ENCODE assay signal across 1 cellular context in the genomic region with DNA sequence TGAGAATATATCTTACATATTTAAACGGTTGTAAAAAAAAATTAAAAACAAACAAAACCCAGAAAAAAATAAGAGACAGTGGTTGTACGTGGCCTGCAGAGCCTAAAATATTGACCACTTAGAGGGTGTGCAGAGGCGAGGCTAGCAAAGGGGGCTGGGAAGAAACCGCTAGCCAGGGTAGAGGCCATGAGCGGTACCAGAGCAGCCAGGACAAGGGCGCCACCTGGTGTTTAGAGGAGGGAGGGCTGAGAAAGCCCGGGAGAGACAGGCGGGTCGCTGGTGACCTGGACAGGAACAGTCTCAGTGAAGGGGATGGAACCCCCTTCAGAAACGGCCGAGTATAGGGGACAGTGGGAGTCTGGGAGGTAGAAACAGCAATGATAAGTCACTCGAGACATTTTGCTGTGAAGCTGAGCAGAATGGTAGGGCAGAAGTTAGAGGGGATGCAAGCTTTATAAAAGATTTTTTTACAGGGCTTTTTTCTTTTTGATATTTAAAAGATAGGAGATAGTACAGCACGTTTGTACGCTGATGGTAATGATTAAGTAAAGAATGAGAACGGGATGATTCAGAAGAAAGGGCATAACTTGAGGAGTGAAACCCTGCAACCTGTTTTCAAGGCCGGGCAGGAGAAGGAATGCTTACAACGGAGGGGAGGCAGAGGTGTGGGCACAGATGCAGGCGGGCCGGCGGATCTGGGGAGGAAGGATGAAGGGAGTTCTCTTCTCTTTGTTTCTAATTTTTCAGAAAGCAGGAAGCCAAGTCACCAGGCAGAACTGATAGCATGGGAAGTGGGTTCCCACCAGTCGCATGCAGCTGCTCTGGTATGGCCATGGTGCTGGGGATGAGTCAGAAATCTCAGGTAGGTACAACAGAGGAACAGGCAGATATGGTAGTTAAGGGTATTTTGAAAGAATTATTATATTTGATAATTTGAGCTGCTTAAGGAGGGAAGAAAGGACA.
A peak's percentile ranks its signal among the peaks of the same experiment; 100 is the strongest.
TF ChIP-seq lines count a peak whose summit lies in the region.

No MANE protein-coding gene starts in this region.

TF ChIP-seq in HepG2, 621 proteins besides CTCF, POLR2A, EP300 and RAD21 (continued from another document and continues in another):
- TF ChIP-seq, protein P1, sequence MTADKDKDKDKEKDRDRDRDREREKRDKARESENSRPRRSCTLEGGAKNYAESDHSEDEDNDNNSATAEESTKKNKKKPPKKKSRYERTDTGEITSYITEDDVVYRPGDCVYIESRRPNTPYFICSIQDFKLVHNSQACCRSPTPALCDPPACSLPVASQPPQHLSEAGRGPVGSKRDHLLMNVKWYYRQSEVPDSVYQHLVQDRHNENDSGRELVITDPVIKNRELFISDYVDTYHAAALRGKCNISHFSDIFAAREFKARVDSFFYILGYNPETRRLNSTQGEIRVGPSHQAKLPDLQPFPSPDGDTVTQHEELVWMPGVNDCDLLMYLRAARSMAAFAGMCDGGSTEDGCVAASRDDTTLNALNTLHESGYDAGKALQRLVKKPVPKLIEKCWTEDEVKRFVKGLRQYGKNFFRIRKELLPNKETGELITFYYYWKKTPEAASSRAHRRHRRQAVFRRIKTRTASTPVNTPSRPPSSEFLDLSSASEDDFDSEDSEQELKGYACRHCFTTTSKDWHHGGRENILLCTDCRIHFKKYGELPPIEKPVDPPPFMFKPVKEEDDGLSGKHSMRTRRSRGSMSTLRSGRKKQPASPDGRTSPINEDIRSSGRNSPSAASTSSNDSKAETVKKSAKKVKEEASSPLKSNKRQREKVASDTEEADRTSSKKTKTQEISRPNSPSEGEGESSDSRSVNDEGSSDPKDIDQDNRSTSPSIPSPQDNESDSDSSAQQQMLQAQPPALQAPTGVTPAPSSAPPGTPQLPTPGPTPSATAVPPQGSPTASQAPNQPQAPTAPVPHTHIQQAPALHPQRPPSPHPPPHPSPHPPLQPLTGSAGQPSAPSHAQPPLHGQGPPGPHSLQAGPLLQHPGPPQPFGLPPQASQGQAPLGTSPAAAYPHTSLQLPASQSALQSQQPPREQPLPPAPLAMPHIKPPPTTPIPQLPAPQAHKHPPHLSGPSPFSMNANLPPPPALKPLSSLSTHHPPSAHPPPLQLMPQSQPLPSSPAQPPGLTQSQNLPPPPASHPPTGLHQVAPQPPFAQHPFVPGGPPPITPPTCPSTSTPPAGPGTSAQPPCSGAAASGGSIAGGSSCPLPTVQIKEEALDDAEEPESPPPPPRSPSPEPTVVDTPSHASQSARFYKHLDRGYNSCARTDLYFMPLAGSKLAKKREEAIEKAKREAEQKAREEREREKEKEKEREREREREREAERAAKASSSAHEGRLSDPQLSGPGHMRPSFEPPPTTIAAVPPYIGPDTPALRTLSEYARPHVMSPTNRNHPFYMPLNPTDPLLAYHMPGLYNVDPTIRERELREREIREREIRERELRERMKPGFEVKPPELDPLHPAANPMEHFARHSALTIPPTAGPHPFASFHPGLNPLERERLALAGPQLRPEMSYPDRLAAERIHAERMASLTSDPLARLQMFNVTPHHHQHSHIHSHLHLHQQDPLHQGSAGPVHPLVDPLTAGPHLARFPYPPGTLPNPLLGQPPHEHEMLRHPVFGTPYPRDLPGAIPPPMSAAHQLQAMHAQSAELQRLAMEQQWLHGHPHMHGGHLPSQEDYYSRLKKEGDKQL (CRISPR knock-in tag; IDR thresholded peaks at IDR 0.05; ENCODE audit: low read depth): no peak
- TF ChIP-seq ZNF235 (CRISPR knock-in tag; IDR thresholded peaks at IDR 0.05; ENCODE audit: borderline replicate concordance) (no peak), ZFP37 (CRISPR knock-in tag; IDR thresholded peaks at IDR 0.05; ENCODE audit: borderline replicate concordance) (no peak), MAZ (IDR thresholded peaks at IDR 0.05; ENCODE audit: borderline replicate concordance, low read depth, low read length) (no peak), MAZ (CRISPR knock-in tag; IDR thresholded peaks at IDR 0.05; ENCODE audit: low read depth) (peak; percentile 39; the same call in 1 of the 2 replicates), ZNF766 (CRISPR knock-in tag; IDR thresholded peaks at IDR 0.05; ENCODE audit: borderline replicate concordance) (0 out of 2 replicates have a peak, but pooled peaks have one; percentile 53), MED1 (CRISPR knock-in tag; IDR thresholded peaks at IDR 0.05) (peak; percentile 29; the same call in 1 of the 2 replicates), ZNF709 (CRISPR knock-in tag; IDR thresholded peaks at IDR 0.05) (no peak), HDAC2 (CRISPR knock-in tag; IDR thresholded peaks at IDR 0.05) (no peak), YY1 (IDR thresholded peaks at IDR 0.05; ENCODE audit: insufficient read depth, insufficient replicate concordance, low read depth, low read length) (peak; percentile 71), ZNF761 (CRISPR knock-in tag; conservative IDR thresholded peaks at IDR 0.05) (no peak), NRL (CRISPR knock-in tag; IDR thresholded peaks at IDR 0.05; ENCODE audit: borderline replicate concordance) (0 out of 2 replicates have a peak, but pooled peaks have one; percentile 34), ZNF841 (CRISPR knock-in tag; IDR thresholded peaks at IDR 0.05; ENCODE audit: borderline replicate concordance) (no peak), HOXA3 (CRISPR knock-in tag; IDR thresholded peaks at IDR 0.05) (0 out of 2 replicates have a peak, but pooled peaks have one; percentile 35), LCORL (IDR thresholded peaks at IDR 0.05) (no peak), LCORL (CRISPR knock-in tag; IDR thresholded peaks at IDR 0.05) (0 out of 2 replicates have a peak, but pooled peaks have one; percentile 31), SP2 (CRISPR knock-in tag; IDR thresholded peaks at IDR 0.05) (no peak), ZNF382 (CRISPR knock-in tag; IDR thresholded peaks at IDR 0.05; ENCODE audit: borderline replicate concordance) (no peak), ZNF883 (CRISPR knock-in tag; IDR thresholded peaks at IDR 0.05; ENCODE audit: not compliant biosample characterization) (no peak), NAIF1 (CRISPR knock-in tag; IDR thresholded peaks at IDR 0.05; ENCODE audit: borderline replicate concordance) (peak; percentile 83; the same call in 1 of the 2 replicates), RXRB (CRISPR knock-in tag; IDR thresholded peaks at IDR 0.05; ENCODE audit: borderline replicate concordance) (0 out of 2 replicates have a peak, but pooled peaks have one; percentile 20), SMC3 (IDR thresholded peaks at IDR 0.05; ENCODE audit: low read length) (peak; percentile 79), GATAD1 (CRISPR knock-in tag; IDR thresholded peaks at IDR 0.05) (0 out of 2 replicates have a peak, but pooled peaks have one; percentile 26), XRCC5 (optimal IDR thresholded peaks at IDR 0.05; ENCODE audit: low read length) (peak; percentile 92), NFATC3 (CRISPR knock-in tag; IDR thresholded peaks at IDR 0.05) (no peak), MTA3 (CRISPR knock-in tag; IDR thresholded peaks at IDR 0.05) (no peak), ZNF614 (CRISPR knock-in tag; IDR thresholded peaks at IDR 0.05; ENCODE audit: borderline replicate concordance) (0 out of 2 replicates have a peak, but pooled peaks have one; percentile 32)
- TF ChIP-seq, protein P2, sequence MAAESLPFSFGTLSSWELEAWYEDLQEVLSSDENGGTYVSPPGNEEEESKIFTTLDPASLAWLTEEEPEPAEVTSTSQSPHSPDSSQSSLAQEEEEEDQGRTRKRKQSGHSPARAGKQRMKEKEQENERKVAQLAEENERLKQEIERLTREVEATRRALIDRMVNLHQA (CRISPR knock-in tag; IDR thresholded peaks at IDR 0.05): no peak
- TF ChIP-seq, protein P3, sequence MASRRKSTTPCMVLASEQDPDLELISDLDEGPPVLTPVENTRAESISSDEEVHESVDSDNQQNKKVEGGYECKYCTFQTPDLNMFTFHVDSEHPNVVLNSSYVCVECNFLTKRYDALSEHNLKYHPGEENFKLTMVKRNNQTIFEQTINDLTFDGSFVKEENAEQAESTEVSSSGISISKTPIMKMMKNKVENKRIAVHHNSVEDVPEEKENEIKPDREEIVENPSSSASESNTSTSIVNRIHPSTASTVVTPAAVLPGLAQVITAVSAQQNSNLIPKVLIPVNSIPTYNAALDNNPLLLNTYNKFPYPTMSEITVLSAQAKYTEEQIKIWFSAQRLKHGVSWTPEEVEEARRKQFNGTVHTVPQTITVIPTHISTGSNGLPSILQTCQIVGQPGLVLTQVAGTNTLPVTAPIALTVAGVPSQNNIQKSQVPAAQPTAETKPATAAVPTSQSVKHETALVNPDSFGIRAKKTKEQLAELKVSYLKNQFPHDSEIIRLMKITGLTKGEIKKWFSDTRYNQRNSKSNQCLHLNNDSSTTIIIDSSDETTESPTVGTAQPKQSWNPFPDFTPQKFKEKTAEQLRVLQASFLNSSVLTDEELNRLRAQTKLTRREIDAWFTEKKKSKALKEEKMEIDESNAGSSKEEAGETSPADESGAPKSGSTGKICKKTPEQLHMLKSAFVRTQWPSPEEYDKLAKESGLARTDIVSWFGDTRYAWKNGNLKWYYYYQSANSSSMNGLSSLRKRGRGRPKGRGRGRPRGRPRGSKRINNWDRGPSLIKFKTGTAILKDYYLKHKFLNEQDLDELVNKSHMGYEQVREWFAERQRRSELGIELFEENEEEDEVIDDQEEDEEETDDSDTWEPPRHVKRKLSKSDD (CRISPR knock-in tag; IDR thresholded peaks at IDR 0.05; ENCODE audit: low read depth): no peak
- TF ChIP-seq, protein P4, sequence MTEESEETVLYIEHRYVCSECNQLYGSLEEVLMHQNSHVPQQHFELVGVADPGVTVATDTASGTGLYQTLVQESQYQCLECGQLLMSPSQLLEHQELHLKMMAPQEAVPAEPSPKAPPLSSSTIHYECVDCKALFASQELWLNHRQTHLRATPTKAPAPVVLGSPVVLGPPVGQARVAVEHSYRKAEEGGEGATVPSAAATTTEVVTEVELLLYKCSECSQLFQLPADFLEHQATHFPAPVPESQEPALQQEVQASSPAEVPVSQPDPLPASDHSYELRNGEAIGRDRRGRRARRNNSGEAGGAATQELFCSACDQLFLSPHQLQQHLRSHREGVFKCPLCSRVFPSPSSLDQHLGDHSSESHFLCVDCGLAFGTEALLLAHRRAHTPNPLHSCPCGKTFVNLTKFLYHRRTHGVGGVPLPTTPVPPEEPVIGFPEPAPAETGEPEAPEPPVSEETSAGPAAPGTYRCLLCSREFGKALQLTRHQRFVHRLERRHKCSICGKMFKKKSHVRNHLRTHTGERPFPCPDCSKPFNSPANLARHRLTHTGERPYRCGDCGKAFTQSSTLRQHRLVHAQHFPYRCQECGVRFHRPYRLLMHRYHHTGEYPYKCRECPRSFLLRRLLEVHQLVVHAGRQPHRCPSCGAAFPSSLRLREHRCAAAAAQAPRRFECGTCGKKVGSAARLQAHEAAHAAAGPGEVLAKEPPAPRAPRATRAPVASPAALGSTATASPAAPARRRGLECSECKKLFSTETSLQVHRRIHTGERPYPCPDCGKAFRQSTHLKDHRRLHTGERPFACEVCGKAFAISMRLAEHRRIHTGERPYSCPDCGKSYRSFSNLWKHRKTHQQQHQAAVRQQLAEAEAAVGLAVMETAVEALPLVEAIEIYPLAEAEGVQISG (CRISPR knock-in tag; IDR thresholded peaks at IDR 0.05): 0 out of 2 replicates have a peak, but pooled peaks have one; percentile 38
- TF ChIP-seq, protein P5, sequence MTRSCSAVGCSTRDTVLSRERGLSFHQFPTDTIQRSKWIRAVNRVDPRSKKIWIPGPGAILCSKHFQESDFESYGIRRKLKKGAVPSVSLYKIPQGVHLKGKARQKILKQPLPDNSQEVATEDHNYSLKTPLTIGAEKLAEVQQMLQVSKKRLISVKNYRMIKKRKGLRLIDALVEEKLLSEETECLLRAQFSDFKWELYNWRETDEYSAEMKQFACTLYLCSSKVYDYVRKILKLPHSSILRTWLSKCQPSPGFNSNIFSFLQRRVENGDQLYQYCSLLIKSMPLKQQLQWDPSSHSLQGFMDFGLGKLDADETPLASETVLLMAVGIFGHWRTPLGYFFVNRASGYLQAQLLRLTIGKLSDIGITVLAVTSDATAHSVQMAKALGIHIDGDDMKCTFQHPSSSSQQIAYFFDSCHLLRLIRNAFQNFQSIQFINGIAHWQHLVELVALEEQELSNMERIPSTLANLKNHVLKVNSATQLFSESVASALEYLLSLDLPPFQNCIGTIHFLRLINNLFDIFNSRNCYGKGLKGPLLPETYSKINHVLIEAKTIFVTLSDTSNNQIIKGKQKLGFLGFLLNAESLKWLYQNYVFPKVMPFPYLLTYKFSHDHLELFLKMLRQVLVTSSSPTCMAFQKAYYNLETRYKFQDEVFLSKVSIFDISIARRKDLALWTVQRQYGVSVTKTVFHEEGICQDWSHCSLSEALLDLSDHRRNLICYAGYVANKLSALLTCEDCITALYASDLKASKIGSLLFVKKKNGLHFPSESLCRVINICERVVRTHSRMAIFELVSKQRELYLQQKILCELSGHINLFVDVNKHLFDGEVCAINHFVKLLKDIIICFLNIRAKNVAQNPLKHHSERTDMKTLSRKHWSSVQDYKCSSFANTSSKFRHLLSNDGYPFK (CRISPR knock-in tag; IDR thresholded peaks at IDR 0.05; ENCODE audit: borderline replicate concordance): peak; percentile 26; the same call in 1 of the 2 replicates
- TF ChIP-seq, protein P6, sequence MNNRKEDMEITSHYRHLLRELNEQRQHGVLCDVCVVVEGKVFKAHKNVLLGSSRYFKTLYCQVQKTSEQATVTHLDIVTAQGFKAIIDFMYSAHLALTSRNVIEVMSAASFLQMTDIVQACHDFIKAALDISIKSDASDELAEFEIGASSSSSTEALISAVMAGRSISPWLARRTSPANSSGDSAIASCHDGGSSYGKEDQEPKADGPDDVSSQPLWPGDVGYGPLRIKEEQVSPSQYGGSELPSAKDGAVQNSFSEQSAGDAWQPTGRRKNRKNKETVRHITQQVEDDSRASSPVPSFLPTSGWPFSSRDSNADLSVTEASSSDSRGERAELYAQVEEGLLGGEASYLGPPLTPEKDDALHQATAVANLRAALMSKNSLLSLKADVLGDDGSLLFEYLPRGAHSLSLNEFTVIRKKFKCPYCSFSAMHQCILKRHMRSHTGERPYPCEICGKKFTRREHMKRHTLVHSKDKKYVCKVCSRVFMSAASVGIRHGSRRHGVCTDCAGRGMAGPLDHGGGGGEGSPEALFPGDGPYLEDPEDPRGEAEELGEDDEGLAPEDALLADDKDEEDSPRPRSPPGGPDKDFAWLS (CRISPR knock-in tag; IDR thresholded peaks at IDR 0.05; ENCODE audit: borderline replicate concordance): no peak
- TF ChIP-seq, protein P7, sequence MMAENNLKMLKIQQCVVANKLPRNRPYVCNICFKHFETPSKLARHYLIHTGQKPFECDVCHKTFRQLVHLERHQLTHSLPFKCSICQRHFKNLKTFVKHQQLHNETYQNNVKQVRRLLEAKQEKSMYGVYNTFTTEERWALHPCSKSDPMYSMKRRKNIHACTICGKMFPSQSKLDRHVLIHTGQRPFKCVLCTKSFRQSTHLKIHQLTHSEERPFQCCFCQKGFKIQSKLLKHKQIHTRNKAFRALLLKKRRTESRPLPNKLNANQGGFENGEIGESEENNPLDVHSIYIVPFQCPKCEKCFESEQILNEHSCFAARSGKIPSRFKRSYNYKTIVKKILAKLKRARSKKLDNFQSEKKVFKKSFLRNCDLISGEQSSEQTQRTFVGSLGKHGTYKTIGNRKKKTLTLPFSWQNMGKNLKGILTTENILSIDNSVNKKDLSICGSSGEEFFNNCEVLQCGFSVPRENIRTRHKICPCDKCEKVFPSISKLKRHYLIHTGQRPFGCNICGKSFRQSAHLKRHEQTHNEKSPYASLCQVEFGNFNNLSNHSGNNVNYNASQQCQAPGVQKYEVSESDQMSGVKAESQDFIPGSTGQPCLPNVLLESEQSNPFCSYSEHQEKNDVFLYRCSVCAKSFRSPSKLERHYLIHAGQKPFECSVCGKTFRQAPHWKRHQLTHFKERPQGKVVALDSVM (CRISPR knock-in tag; IDR thresholded peaks at IDR 0.05): peak; percentile 82
- TF ChIP-seq, protein P8, sequence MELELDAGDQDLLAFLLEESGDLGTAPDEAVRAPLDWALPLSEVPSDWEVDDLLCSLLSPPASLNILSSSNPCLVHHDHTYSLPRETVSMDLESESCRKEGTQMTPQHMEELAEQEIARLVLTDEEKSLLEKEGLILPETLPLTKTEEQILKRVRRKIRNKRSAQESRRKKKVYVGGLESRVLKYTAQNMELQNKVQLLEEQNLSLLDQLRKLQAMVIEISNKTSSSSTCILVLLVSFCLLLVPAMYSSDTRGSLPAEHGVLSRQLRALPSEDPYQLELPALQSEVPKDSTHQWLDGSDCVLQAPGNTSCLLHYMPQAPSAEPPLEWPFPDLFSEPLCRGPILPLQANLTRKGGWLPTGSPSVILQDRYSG (CRISPR knock-in tag; IDR thresholded peaks at IDR 0.05): no peak
